ENCODE assay signal across 15 cellular contexts in the genomic region with DNA sequence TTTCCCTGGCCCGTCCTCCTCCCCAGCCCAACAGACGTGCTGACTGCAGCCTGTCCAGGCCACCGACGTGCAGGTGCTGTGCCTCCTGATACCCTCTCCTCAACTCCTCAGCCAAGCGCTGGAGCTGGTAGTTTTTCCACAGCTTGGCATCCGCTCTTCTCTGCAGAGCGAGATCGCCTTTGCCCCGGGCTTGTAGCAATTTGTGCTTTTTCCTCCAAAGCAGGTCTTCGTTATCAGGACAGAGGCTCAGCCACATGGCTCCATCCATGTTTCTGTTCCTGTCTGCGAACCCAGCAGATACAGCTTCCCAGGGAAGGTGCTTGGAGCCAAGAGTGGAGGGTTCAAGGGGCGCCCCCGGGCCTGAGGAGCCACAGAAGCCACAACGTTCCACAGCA. TPM values are rescaled to one million over a fixed set of nuclear protein-coding genes. Genes with fewer than 3 reads are reported as not detected.
A peak's percentile ranks its signal among the peaks of the same experiment; 100 is the strongest.
DNase-seq lines count a peak whose midpoint lies in the region; ATAC-seq and TF ChIP-seq lines count a peak whose summit lies in the region.
"Had no signal": no experiment of that assay in that cellular context is flagged by ENCODE, and none has a peak within 500 bp of the region (broad histone marks: within the 10 kb centered on the region; RNA-seq: fewer than 3 reads in every experiment).

No MANE protein-coding gene starts in this region.

- no peaks in the 10 kb centered on the region for H3K9me3 ChIP-seq in OCI-LY3 (ENCODE audit: insufficient read depth, low read length)
- no peaks in the 10 kb centered on the region for H3K9me3 ChIP-seq in A673 (ENCODE audit: low read depth, low read length, poor library complexity, severe bottlenecking)

- no TSS peak for BruUV-seq in A673 (replicated peaks; lab: Mats Ljungman, UMichigan)

- TF ChIP-seq CTCF in CD14-positive monocyte (IDR thresholded peaks at IDR 0.05) (no peak), OCI-LY3 (IDR thresholded peaks at IDR 0.05; ENCODE audit: low read depth, low read length) (no peak), glutamatergic neuron (IDR thresholded peaks at IDR 0.05; ENCODE audit: partially characterized antibody, unreplicated experiment) (no peak), A673 (conservative IDR thresholded peaks at IDR 0.05; ENCODE audit: low read depth, low read length) (no peak), GM10248 (IDR thresholded peaks at IDR 0.05; ENCODE audit: control extremely low read depth, extremely low read depth, low read depth, missing control alignments) (no peak)

- H2AFZ ChIP-seq in OCI-LY3 (ENCODE audit: low read depth, low read length) = no peak overlapping the region

- H3K9ac ChIP-seq in OCI-LY3 (ENCODE audit: low read length) (no peak overlapping the region), rectal smooth muscle tissue (ENCODE audit: low read length) (no peak overlapping the region)

- H3K36me3 Mint-ChIP-seq in CD14-positive monocyte = peaks cover 51 to 54% of the 10 kb centered on the region in 2 donors
- H3K36me3 Mint-ChIP-seq in glutamatergic neuron (ENCODE audit: unreplicated experiment) = no peaks in the 10 kb centered on the region

- POLR2A ChIA-PET in A673 (lab: Charles Lee; ENCODE audit: low non-redundant PET) = no interaction called here
- POLR2A ChIA-PET in GM10248 (lab: Yijun Ruan, JAX) = no interaction called here

- no peaks in the 10 kb centered on the region for H3K79me2 ChIP-seq in OCI-LY3 (ENCODE audit: low read length)

- peaks cover 84% of the 10 kb centered on the region for H3K4me1 Mint-ChIP-seq in CD14-positive monocyte
- peaks cover 30% of the 10 kb centered on the region for H3K4me1 Mint-ChIP-seq in glutamatergic neuron (ENCODE audit: low read depth, unreplicated experiment)

- ATAC-seq in GM18868 (IDR thresholded peaks at IDR 0.05; ENCODE audit: unreplicated experiment) = no peak
- ATAC-seq: esophagus mucosa had no signal

- H3K27me3 Mint-ChIP-seq in CD14-positive monocyte (ENCODE audit: low read depth in 3 of 3) (peaks cover 0 to 2% (median 0%) of the 10 kb centered on the region in 3 donors), glutamatergic neuron (ENCODE audit: unreplicated experiment) (peaks cover 5% of the 10 kb centered on the region)

- H3K4me3 ChIP-seq in OCI-LY3 (ENCODE audit: low read length) = no peak overlapping the region
- no peak overlapping the region for H3K4me3 ChIP-seq in rectal smooth muscle tissue (ENCODE audit: low read length)
- no peak overlapping the region for H3K4me3 ChIP-seq in A673 (ENCODE audit: low read depth, low read length, poor library complexity, severe bottlenecking)

- H3K4me2 ChIP-seq in OCI-LY3 (ENCODE audit: low read length) = peak overlapping the region; percentile 66; the same call in 1 of the 2 replicates

- no peaks in the 10 kb centered on the region for H4K20me1 ChIP-seq in OCI-LY3 (ENCODE audit: insufficient read depth, low read length)

- H3K4me1 ChIP-seq in OCI-LY3 (ENCODE audit: low read length) (peaks cover 50% of the 10 kb centered on the region), rectal smooth muscle tissue (ENCODE audit: control insufficient read depth, insufficient read depth, low read length) (peaks cover 32% of the 10 kb centered on the region), A673 (ENCODE audit: insufficient read depth, low read length, poor library complexity, severe bottlenecking) (no peaks in the 10 kb centered on the region)

- H3K4me3 Mint-ChIP-seq in CD14-positive monocyte (no peak overlapping the region), glutamatergic neuron (ENCODE audit: unreplicated experiment) (no peak overlapping the region)

- no peak for DNase-seq in CD14-positive monocyte (ENCODE audit: low spot score)
- DNase-seq in glutamatergic neuron = no peak
- DNase-seq in A673 (ENCODE audit: low spot score) = no peak
- no peak for DNase-seq in GM10248 (ENCODE audit: extremely low spot score)
- DNase-seq in activated effector memory CD4-positive, alpha-beta T cell treated with anti-CD3 and anti-CD28 coated beads, Interleukin-2, amount 50 U/mL, for 16 hours = no peak
- DNase-seq: activated gamma-delta T cell, cortex of kidney, NCI-H2029 treated with DMSO at 0.1 percent for 48 hours, NCI-H748 treated with DMSO at 0.1 percent for 48 hours had no signal

- CTCF ChIA-PET in A673 (lab: Charles Lee) (no interaction called here), GM10248 (lab: Yijun Ruan, JAX) (no interaction called here)

- H3K9me3 Mint-ChIP-seq in CD14-positive monocyte (peaks cover 0 to 3% (median 0%) of the 10 kb centered on the region in 7 donors), glutamatergic neuron (ENCODE audit: unreplicated experiment) (peaks cover 7% of the 10 kb centered on the region)

- H3K36me3 ChIP-seq in OCI-LY3 (replicated peaks; ENCODE audit: low read depth, low read length) (no peaks in the 10 kb centered on the region), rectal smooth muscle tissue (ENCODE audit: control insufficient read depth, insufficient read depth, low read length) (no peaks in the 10 kb centered on the region), A673 (ENCODE audit: insufficient read depth, low read length, poor library complexity, severe bottlenecking) (no peaks in the 10 kb centered on the region)

- peak overlapping the region; percentile 95 to 99 (median 98) for H3K27ac Mint-ChIP-seq in CD14-positive monocyte
- peak overlapping the region; percentile 68 for H3K27ac Mint-ChIP-seq in glutamatergic neuron (ENCODE audit: unreplicated experiment)

- no peaks in the 10 kb centered on the region for H3K27me3 ChIP-seq in OCI-LY3 (ENCODE audit: low read depth, low read length)
- H3K27me3 ChIP-seq in rectal smooth muscle tissue (ENCODE audit: control insufficient read depth, insufficient read depth, low read length) = no peaks in the 10 kb centered on the region
- no peaks in the 10 kb centered on the region for H3K27me3 ChIP-seq in A673 (replicated peaks; ENCODE audit: insufficient read depth, low read depth, low read length, poor library complexity)

- intact Hi-C loops in CD14-positive monocyte (cut with micrococcal nuclease) (no loop called here), A673 (cut with micrococcal nuclease; ENCODE audit: unreplicated experiment) (no loop called here)

- H3K27ac ChIP-seq in OCI-LY3 (ENCODE audit: low read length) (0 out of 2 replicates have a peak overlapping the region, but pooled peaks have one; percentile 41), rectal smooth muscle tissue (ENCODE audit: low read depth, low read length) (peak overlapping the region; percentile 17), A673 (ENCODE audit: low read depth, low read length, poor library complexity, severe bottlenecking) (no peak overlapping the region)

RNA-seq across cellular contexts. Expression of a gene that starts 10.9 kb away (rescaled TPM):
- polyA plus RNA-seq in CD14-positive monocyte = under 1 TPM in 1 of 2 donors, not detected in 1; 0.38 TPM
- total RNA-seq in glutamatergic neuron (ENCODE audit: unreplicated experiment) = 6.4 TPM
- 1.5 TPM in 2 replicates for total RNA-seq in A673 (2021)
- total RNA-seq: activated CD8-positive, alpha-beta memory T cell treated with anti-CD3 and anti-CD28 coated beads for 36 hours; H4 had no signal

RNA-seq across cellular contexts. Expression of a gene that starts 33.1 kb away (rescaled TPM):
- 1 to 10 TPM; 4.5 to 6.4 TPM for polyA plus RNA-seq in CD14-positive monocyte
- total RNA-seq in glutamatergic neuron (ENCODE audit: unreplicated experiment) (121 TPM), A673 (2021) (60.5 and 75.3 TPM in 2 replicates)

RNA-seq across cellular contexts. Expression of a gene that starts 51.4 kb away (rescaled TPM):
- 1 to 10 TPM; 4.4 to 6.1 TPM for polyA plus RNA-seq in CD14-positive monocyte
- total RNA-seq in glutamatergic neuron (ENCODE audit: unreplicated experiment) = 45.3 TPM
- total RNA-seq in A673 (2021) = 58.4 and 74.9 TPM in 2 replicates
